Comparison of ENCODE assay signal across 12 cellular contexts in genomic region chr1:53621144-53621543, GRCh38.
"Had no signal": no experiment of that assay in that cellular context is flagged by ENCODE, and none has a peak within 500 bp of the region (broad histone marks: within the 10 kb centered on the region; RNA-seq: fewer than 3 reads in every experiment).

No MANE protein-coding gene starts in this region.

- DNase-seq: amniotic stem cell, dermis blood vessel endothelial cell, immature natural killer cell, mammary epithelial cell, SW 1271, trophoblast cell had no signal

- H3K27me3 Mint-ChIP-seq: central memory CD8-positive, alpha-beta T cell had no signal

- H3K27ac Mint-ChIP-seq: activated naive CD4-positive, alpha-beta T cell treated with anti-CD3 and anti-CD28 coated beads, Interleukin-2, amount 50 U/mL, for 72 hours; immature natural killer cell; nephron; T-helper 2 cell treated with Interferon-gamma antibody and Interleukin-4, amounts not matched to agents 5 μg/mL and 100 μg/mL, for 36 hours had no signal

- H3K4me1 Mint-ChIP-seq: central memory CD8-positive, alpha-beta T cell; immature natural killer cell had no signal

- H3K9me3 Mint-ChIP-seq: activated naive CD4-positive, alpha-beta T cell treated with anti-CD3 and anti-CD28 coated beads, Interleukin-2, amount 50 U/mL, for 72 hours; central memory CD8-positive, alpha-beta T cell; immature natural killer cell; nephron; T-helper 2 cell treated with Interferon-gamma antibody and Interleukin-4, amounts not matched to agents 5 μg/mL and 100 μg/mL, for 36 hours had no signal

- H3K36me3 Mint-ChIP-seq: activated naive CD4-positive, alpha-beta T cell treated with anti-CD3 and anti-CD28 coated beads, Interleukin-2, amount 50 U/mL, for 72 hours; immature natural killer cell had no signal

- H3K4me3 ChIP-seq: body of pancreas, SJSA1 had no signal

- H3K4me3 Mint-ChIP-seq: central memory CD8-positive, alpha-beta T cell; immature natural killer cell; nephron; T-helper 2 cell treated with Interferon-gamma antibody and Interleukin-4, amounts not matched to agents 5 μg/mL and 100 μg/mL, for 36 hours had no signal

- H3K27ac ChIP-seq: body of pancreas, SJSA1 had no signal
